ENCODE assay signal across 23 cellular contexts in the genomic region with DNA sequence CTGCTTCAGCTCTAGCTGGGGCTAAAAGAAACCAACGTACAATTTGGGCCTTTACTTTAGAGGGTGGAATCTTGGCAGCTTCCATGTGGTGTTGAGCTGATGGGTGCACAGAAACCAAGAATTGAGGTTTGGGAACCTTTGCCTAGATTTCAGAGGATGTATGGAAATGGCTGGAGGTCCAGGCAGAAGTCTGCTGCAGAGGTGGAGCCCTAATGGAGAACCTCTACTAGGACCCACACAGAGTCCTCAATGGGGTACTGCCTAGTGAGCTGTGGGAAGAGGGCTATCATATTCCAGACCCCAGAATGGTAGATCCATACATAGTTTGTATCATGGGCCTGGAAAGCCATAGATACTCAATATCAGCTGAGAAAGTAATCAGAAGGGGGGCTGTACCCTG.
DNase-seq lines count a peak whose midpoint lies in the region; ATAC-seq, FAIRE-seq and TF ChIP-seq lines count a peak whose summit lies in the region.
"Had no signal": no experiment of that assay in that cellular context is flagged by ENCODE, and none has a peak within 500 bp of the region (broad histone marks: within the 10 kb centered on the region; RNA-seq: fewer than 3 reads in every experiment).

No MANE protein-coding gene starts in this region.

- CTCF ChIA-PET in GM12878 (lab: Yijun Ruan, JAX): no interaction called here

- no peak for TF ChIP-seq EP300 in GM12878 (IDR thresholded peaks at IDR 0.05; ENCODE audit: borderline replicate concordance in 1 of 2, control insufficient read depth in 1 of 2, low read depth in 2 of 2, low read length in 2 of 2)

- no TSS peak for BruUV-seq in GM12878 (replicated peaks; lab: Mats Ljungman, UMichigan)

- peaks cover 4% of the 10 kb centered on the region for H3K9me3 ChIP-seq in GM12878 (replicated peaks; ENCODE audit: control insufficient read depth, insufficient read depth, low read length)
- H3K9me3 ChIP-seq in right lobe of liver: no peaks in the 10 kb centered on the region
- H3K9me3 ChIP-seq: BE2C had no signal

- RAD21 ChIA-PET in GM12878 (lab: Charles Lee; ENCODE audit: unreplicated experiment): no interaction called here

- POLR2A ChIA-PET in GM12878 (lab: Charles Lee): no interaction called here

- no peak overlapping the region for H3K4me2 ChIP-seq in GM12878 (ENCODE audit: control insufficient read depth, insufficient read depth)
- H3K4me2 ChIP-seq: BLaER1 had no signal

- no peak overlapping the region for H2AFZ ChIP-seq in GM12878 (ENCODE audit: control insufficient read depth, low read depth, low read length)

- no peaks in the 10 kb centered on the region for H4K20me1 ChIP-seq in GM12878 (ENCODE audit: control insufficient read depth, insufficient read depth)
- H4K20me1 ChIP-seq: BLaER1 had no signal

- intact Hi-C loops in Right ventricle myocardium inferior (cut with DNase I) (no loop called here), left ventricle myocardium superior (cut with micrococcal nuclease) (no loop called here), GM12878 (cut with micrococcal nuclease; ENCODE audit: unreplicated experiment) (no loop called here), lower leg skin (cut with DNase I; ENCODE audit: low total_unique reads) (no loop called here), right lobe of liver (cut with DNase I) (no loop called here)

- no peak for TF ChIP-seq CTCF in GM12878 (IDR thresholded peaks at IDR 0.05 in 2 of 3, conservative IDR thresholded peaks at IDR 0.05 in 1 of 3; ENCODE audit: control insufficient read depth in 2 of 3, extremely low read depth in 1 of 3, insufficient read depth in 1 of 3, low read depth in 3 of 3, low read length in 3 of 3)
- TF ChIP-seq CTCF in lower leg skin (IDR thresholded peaks at IDR 0.05): no peak
- no peak for TF ChIP-seq CTCF in right lobe of liver (IDR thresholded peaks at IDR 0.05)

- FAIRE-seq in GM12878 (lab: Jason Lieb, UNC): no peak
- FAIRE-seq: A204.1, GM12891, GM19239 had no signal

- in situ Hi-C loops in GM12878 (cut with MboI): no loop called here

- H3K27me3 ChIP-seq in GM12878 (replicated peaks in 1 of 2; ENCODE audit: control insufficient read depth in 2 of 2, insufficient read depth in 2 of 2, low read length in 1 of 2) (no peaks in the 10 kb centered on the region), right lobe of liver (no peaks in the 10 kb centered on the region)
- H3K27me3 ChIP-seq: BE2C, BLaER1 had no signal

- no peak overlapping the region for H3K9ac ChIP-seq in GM12878 (ENCODE audit: control insufficient read depth, insufficient read depth, low read length)
- H3K9ac ChIP-seq: BLaER1 had no signal

- TF ChIP-seq RAD21 in GM12878 (IDR thresholded peaks at IDR 0.05; ENCODE audit: insufficient read depth, low read depth, low read length): no peak

- H3K27ac ChIP-seq in GM12878 (ENCODE audit: control insufficient read depth, insufficient read depth) (no peak overlapping the region), right lobe of liver (no peak overlapping the region)
- H3K27ac ChIP-seq: BLaER1 had no signal

- no peaks in the 10 kb centered on the region for H3K79me2 ChIP-seq in GM12878 (ENCODE audit: control insufficient read depth, insufficient read depth, low read length)

- SMC1A ChIA-PET in GM12878 (lab: Charles Lee; ENCODE audit: uncharacterized antibody, unreplicated experiment): no interaction called here

- no peak for ATAC-seq in Right ventricle myocardium inferior
- ATAC-seq in left ventricle myocardium superior: no peak
- ATAC-seq in GM12878: no peak
- ATAC-seq in right lobe of liver: no peak

- TF ChIP-seq POLR2A in GM12878 (IDR thresholded peaks at IDR 0.05; ENCODE audit: low read depth, low read length) (no peak), lower leg skin (IDR thresholded peaks at IDR 0.05) (no peak), right lobe of liver (IDR thresholded peaks at IDR 0.05) (no peak)

- DNase-seq in Right ventricle myocardium inferior (ENCODE audit: missing footprints) (peak; percentile 5), left ventricle myocardium superior (no peak), GM12878 (ENCODE audit: low read depth, low spot score) (no peak), lower leg skin (ENCODE audit: low spot score in 2 of 2) (no peak), right lobe of liver (no peak)
- DNase-seq: 8988T; ACHN; BE2C; C1 segment of cervical spinal cord; CD4-positive, alpha-beta memory T cell; CD4-positive, CD25-positive, alpha-beta regulatory T cell; CD8-positive, alpha-beta memory T cell; COR-L47; DMS 273 treated with DMSO at 0.1 percent for 48 hours; DMS153; DMS79; DND-41; EL; GDM1 had no signal

- H3K4me1 ChIP-seq in GM12878 (ENCODE audit: control insufficient read depth, insufficient read depth, low read length): no peaks in the 10 kb centered on the region
- no peaks in the 10 kb centered on the region for H3K4me1 ChIP-seq in right lobe of liver
- H3K4me1 ChIP-seq: BE2C, BLaER1 had no signal

- WGBS in GM12878 (ENCODE audit: insufficient coverage, insufficient replicate concordance, low lambda C conversion rate, missing lambda C conversion rate): 0% methylated on average over 1 of the region's 1 CpG
- WGBS in lower leg skin, 2 donors: 85 to 91% methylated on average over 1 of the region's 1 CpG
- 20% methylated on average over 1 of the region's 1 CpG for WGBS in right lobe of liver (ENCODE audit: insufficient coverage, low coverage, low lambda C conversion rate, missing lambda C conversion rate)

- H3K4me3 ChIP-seq in GM12878 (no peak overlapping the region), lower leg skin (ENCODE audit: low read depth, poor library complexity, severe bottlenecking) (no peak overlapping the region), right lobe of liver (no peak overlapping the region)
- H3K4me3 ChIP-seq: BLaER1 had no signal

- H3K36me3 ChIP-seq in GM12878 (ENCODE audit: control insufficient read depth in 2 of 2, insufficient read depth in 2 of 2, low read length in 1 of 2) (no peaks in the 10 kb centered on the region), right lobe of liver (no peaks in the 10 kb centered on the region)
- H3K36me3 ChIP-seq: BE2C, BLaER1 had no signal

TF ChIP-seq in GM12878, 131 proteins besides CTCF, POLR2A, EP300 and RAD21:
- TF ChIP-seq CBX5 (IDR thresholded peaks at IDR 0.05; ENCODE audit: low read depth) (peak; percentile 70; the same call in 1 of the 2 replicates), SMAD5 (IDR thresholded peaks at IDR 0.05; ENCODE audit: low read depth) (no peak)
TF ChIP-seq in GM12878: peak in this region for 1.
